In genomic region chr3:108022316-108023150, GRCh38 we compare ENCODE assay signal across 17 cellular contexts.
A peak's percentile ranks its signal among the peaks of the same experiment; 100 is the strongest.
DNase-seq lines count a peak whose midpoint lies in the region; ATAC-seq and TF ChIP-seq lines count a peak whose summit lies in the region.
"Had no signal": no experiment of that assay in that cellular context is flagged by ENCODE, and none has a peak within 500 bp of the region (broad histone marks: within the 10 kb centered on the region; RNA-seq: fewer than 3 reads in every experiment).

No MANE protein-coding gene starts in this region.

- H3K4me1 ChIP-seq in left lung = no peaks in the 10 kb centered on the region
- H3K4me1 ChIP-seq: pancreas, stomach had no signal

- H3K9me3 ChIP-seq in left lung = no peaks in the 10 kb centered on the region
- H3K9me3 ChIP-seq: pancreas, stomach had no signal

- intact Hi-C loops in Right ventricle myocardium inferior (cut with DNase I) = loop anchor here (5.0 kb wide), 1 partner anchor 65 kb away; no protein-coding TSS in a partner anchor
- intact Hi-C loops in cardiac septum (cut with DNase I) = no loop called here
- intact Hi-C loops in left lung (cut with DNase I) = loop anchor here in 1 of 2 donors (10.0 kb wide), 1 partner anchor 62 kb away; no protein-coding TSS in a partner anchor
- intact Hi-C loops in posterior cingulate gyrus (cut with DNase I) = no loop called here

- peaks cover 0 to 12% of the 10 kb centered on the region in 2 donors for H3K27me3 ChIP-seq in left lung
- H3K27me3 ChIP-seq: pancreas, stomach had no signal

- peak; percentile 66 for ATAC-seq in Right ventricle myocardium inferior
- peak; percentile 96 for ATAC-seq in left lung
- no peak for ATAC-seq in GM19035 (IDR thresholded peaks at IDR 0.05; ENCODE audit: unreplicated experiment)
- ATAC-seq: activated CD8-positive, alpha-beta T cell treated with anti-CD3 and anti-CD28 coated beads for 36 hours; activated T-cell treated with anti-CD3 and anti-CD28 coated beads, Interleukin-2, amount 50 U/mL, for 4 hours; effector memory CD8-positive, alpha-beta T cell; naive thymus-derived CD4-positive, alpha-beta T cell had no signal

- no peak for TF ChIP-seq CTCF in left lung (IDR thresholded peaks at IDR 0.05)

- no peak for DNase-seq in Right ventricle myocardium inferior (ENCODE audit: missing footprints)
- no peak for DNase-seq in cardiac septum (ENCODE audit: low spot score)
- DNase-seq in NCI-H510A treated with DMSO at 0.1 percent for 48 hours (lab: John Stamatoyannopoulos, UW) = peak; percentile 49
- DNase-seq in left lung = peak in 1 of 2 donors; percentile 62
- DNase-seq in SIG-M5 (lab: John Stamatoyannopoulos, UW) = no peak
- no peak for DNase-seq in stimulated activated CD4-positive, alpha-beta T cell treated with anti-CD3 and anti-CD28 coated beads, Interleukin-2, amount 100 ng/mL, for 24 hours
- no peak for DNase-seq in posterior cingulate gyrus
- DNase-seq: activated CD8-positive, alpha-beta T cell treated with anti-CD3 and anti-CD28 coated beads for 36 hours; activated naive CD4-positive, alpha-beta T cell treated with anti-CD3 and anti-CD28 coated beads, Interleukin-2, amount 50 U/mL, for 16 hours; activated T-cell treated with anti-CD3 and anti-CD28 coated beads, Interleukin-2, amount 50 U/mL, for 4 hours; effector memory CD8-positive, alpha-beta T cell; naive thymus-derived CD4-positive, alpha-beta T cell; pancreas; stomach; T1000 had no signal

- H3K4me3 ChIP-seq in left lung = no peak overlapping the region
- H3K4me3 ChIP-seq: pancreas, stomach had no signal

- peak overlapping the region; percentile 7 to 33 for H3K27ac ChIP-seq in left lung
- H3K27ac ChIP-seq: C4-2B, pancreas, stomach had no signal

- H3K36me3 ChIP-seq in left lung = no peaks in the 10 kb centered on the region
- H3K36me3 ChIP-seq: pancreas, stomach had no signal
